Comparison of ENCODE assay signal across 8 cellular contexts in genomic region chr9:35072461-35073275, GRCh38. TPM values are rescaled to one million over a fixed set of nuclear protein-coding genes. Genes with fewer than 3 reads are reported as not detected.
A peak's percentile ranks its signal among the peaks of the same experiment; 100 is the strongest.
DNase-seq lines count a peak whose midpoint lies in the region; ATAC-seq, FAIRE-seq and TF ChIP-seq lines count a peak whose summit lies in the region.

TSS of gene VCP (minus strand) at chr9:35072625. CDS start at chr9:35072353, 272 bp downstream.

- no peaks in the 10 kb centered on the region for H3K9me3 ChIP-seq in prostate gland

- DNase-seq in NCI-H187 treated with DMSO at 0.1 percent for 48 hours (lab: John Stamatoyannopoulos, UW) (peak; percentile 97), anterior cingulate cortex (lab: John Stamatoyannopoulos, UW) (peak; percentile 86 to 100 (median 98)), left ventricle myocardium superior (peak; percentile 98), prostate gland (ENCODE audit: low spot score) (peak; percentile 99), urothelium cell line (ENCODE audit: low spot score) (peak; percentile 100)

- H3K36me3 ChIP-seq in prostate gland = peaks cover 0 to 5% of the 10 kb centered on the region in 2 donors

- H3K4me1 ChIP-seq in prostate gland (replicated peaks) = peaks cover 14% of the 10 kb centered on the region

- peak; percentile 89 for ATAC-seq in GM18499 (IDR thresholded peaks at IDR 0.05; ENCODE audit: insufficient read depth, unreplicated experiment)
- ATAC-seq in HG02943 (IDR thresholded peaks at IDR 0.05; ENCODE audit: low read depth, unreplicated experiment) = peak; percentile 93
- peak; percentile 92 for ATAC-seq in left ventricle myocardium superior

- 5% methylated on average over 49 of the region's 54 CpGs for WGBS in prostate gland

- H3K27ac ChIP-seq in prostate gland = peak within 1 kb of the TSS; percentile 97 to 99

- no peaks in the 10 kb centered on the region for H3K27me3 ChIP-seq in prostate gland (replicated peaks; ENCODE audit: insufficient read depth)

- TF ChIP-seq CTCF in prostate gland (IDR thresholded peaks at IDR 0.05) = no peak

- intact Hi-C loops in T-helper 2 cell treated with Interferon-gamma antibody and Interleukin-4, amounts not matched to agents 100 ng/mL and 5 ng/mL, for 36 hours (cut with micrococcal nuclease) = loop anchor here (1.0 to 10.0 kb wide), 8 partner anchors 8 to 740 kb away; partner anchors contain the start of genes CCL27, DNAJB5, PIGO and SPAG8
- intact Hi-C loops in left ventricle myocardium superior (cut with micrococcal nuclease) (no loop called here), prostate gland (cut with DNase I) (loop anchor here (2.0 kb wide), 1 partner anchor 82 kb away; no protein-coding TSS in a partner anchor)

- TF ChIP-seq POLR2A in prostate gland (IDR thresholded peaks at IDR 0.05) = peak; percentile 94

- H3K4me3 ChIP-seq in prostate gland = peak within 1 kb of the TSS; percentile 96 to 97

- FAIRE-seq in urothelium cell line (lab: Jason Lieb, UNC) = peak; percentile 87

RNA-seq across cellular contexts. Expression of gene VCP, which starts in this region (rescaled TPM):
- 248 and 255 TPM in 2 replicates for total RNA-seq in T-helper 2 cell treated with Interferon-gamma antibody and Interleukin-4, amounts not matched to agents 100 ng/mL and 5 ng/mL, for 36 hours
- total RNA-seq in left ventricle myocardium superior = 233 TPM
- total RNA-seq in prostate gland = 100 to 1,000 TPM; 161 to 180 TPM

Comparison
In these comparisons a context has a peak if more than half of its experiments do, and no peak if none do; other contexts are left out.
1. Peak in every context shown above with its lines: DNase-seq, ATAC-seq, H3K4me3 ChIP-seq and H3K27ac ChIP-seq.